ENCODE assay signal across 11 cellular contexts in genomic region chr13:95924389-95924994, GRCh38.
DNase-seq lines count a peak whose midpoint lies in the region; ATAC-seq, FAIRE-seq and TF ChIP-seq lines count a peak whose summit lies in the region.
"Had no signal": no experiment of that assay in that cellular context is flagged by ENCODE, and none has a peak within 500 bp of the region (broad histone marks: within the 10 kb centered on the region; RNA-seq: fewer than 3 reads in every experiment).

No MANE protein-coding gene starts in this region.

- TF ChIP-seq CTCF in A549 (IDR thresholded peaks at IDR 0.05) (no peak), HFFc6 (IDR thresholded peaks at IDR 0.05) (no peak), fibroblast of villous mesenchyme (IDR thresholded peaks at IDR 0.05; ENCODE audit: insufficient read depth, low read depth, low read length) (no peak), BE2C (IDR thresholded peaks at IDR 0.05; ENCODE audit: low read depth, low read length) (no peak)

- peak; percentile 8 to 61 for DNase-seq in A549 (ENCODE audit: low read depth in 1 of 2, low spot score in 1 of 2)
- peak; percentile 74 for DNase-seq in HFFc6
- DNase-seq in fibroblast of villous mesenchyme (ENCODE audit: low read depth): peak; percentile 85
- DNase-seq in frontal cortex (ENCODE audit: low spot score in 2 of 2): no peak
- DNase-seq in BE2C: no peak
- DNase-seq: CD4-positive, alpha-beta memory T cell; NCI-H1417 treated with DMSO at 0.1 percent for 48 hours had no signal

- FAIRE-seq in A549 (lab: Jason Lieb, UNC) (no peak), frontal cortex (lab: Jason Lieb, UNC) (no peak)

- TF ChIP-seq RAD21 in A549 (conservative IDR thresholded peaks at IDR 0.05 in 1 of 2, IDR thresholded peaks at IDR 0.05 in 1 of 2): no peak

- TF ChIP-seq POLR2A in A549 (IDR thresholded peaks at IDR 0.05; ENCODE audit: low read length): no peak

- peaks cover 23% of the 10 kb centered on the region for H3K36me3 Mint-ChIP-seq in HFFc6 (ENCODE audit: low read depth)
- H3K36me3 Mint-ChIP-seq: CD4-positive, alpha-beta memory T cell had no signal

- 41% methylated on average over 5 of the region's 5 CpGs for WGBS in A549 (ENCODE audit: missing lambda C conversion rate)

- H3K4me2 ChIP-seq in A549: peak overlapping the region; percentile 50

- H3K4me3 Mint-ChIP-seq in HFFc6: no peak overlapping the region
- H3K4me3 Mint-ChIP-seq: CD4-positive, alpha-beta memory T cell had no signal

- no peak for TF ChIP-seq EP300 in A549 (IDR thresholded peaks at IDR 0.05)

- H3K9me3 Mint-ChIP-seq in HFFc6: peaks cover 4% of the 10 kb centered on the region

- no peak overlapping the region for H3K27ac ChIP-seq in A549

- H3K9me3 ChIP-seq in A549 (no peaks in the 10 kb centered on the region), BE2C (peaks cover 2% of the 10 kb centered on the region; the same call in 1 of the 2 replicates)

- POLR2A ChIA-PET in A549 (lab: Yijun Ruan, JAX): no interaction called here

- peaks cover 38% of the 10 kb centered on the region for H3K4me1 Mint-ChIP-seq in HFFc6 (ENCODE audit: low read depth)
- H3K4me1 Mint-ChIP-seq: CD4-positive, alpha-beta memory T cell had no signal

- H3K4me3 ChIP-seq in A549: no peak overlapping the region
- no peak overlapping the region for H3K4me3 ChIP-seq in fibroblast of villous mesenchyme (ENCODE audit: low read depth, low read length)
- H3K4me3 ChIP-seq in BE2C (ENCODE audit: low read depth, low read length): no peak overlapping the region

- CTCF ChIA-PET in A549 (lab: Yijun Ruan, JAX): no interaction called here

- H3K27me3 ChIP-seq in BE2C: no peaks in the 10 kb centered on the region

- peaks cover 10% of the 10 kb centered on the region; the same call in 2 of the 3 replicates for H3K4me1 ChIP-seq in A549
- no peaks in the 10 kb centered on the region for H3K4me1 ChIP-seq in BE2C

- peak; percentile 77 to 89; a peak in 5 of 6 replicates for ATAC-seq in A549
- peak; percentile 91 for ATAC-seq in SK-N-SH treated with all-trans-retinoic acid at 6 μM for 48 hours
- no peak for ATAC-seq in GM21528 (IDR thresholded peaks at IDR 0.05; ENCODE audit: low FRiP score, unreplicated experiment)
- no peak for ATAC-seq in GM18498 (IDR thresholded peaks at IDR 0.05; ENCODE audit: unreplicated experiment)

- H3K36me3 ChIP-seq in BE2C: peaks cover under 1% of the 10 kb centered on the region; the same call in 1 of the 2 replicates

- H3K27ac Mint-ChIP-seq in HFFc6: peak overlapping the region; percentile 73
- H3K27ac Mint-ChIP-seq: activated T-helper 2 cell treated with anti-CD3 and anti-CD28 coated beads, Interferon-gamma antibody, Interleukin-2, Interleukin-4, amounts not matched to agents 10 μg/mL and 5 μg/mL and 100 μg/mL, durations not matched to agents 14 hours and 24 hours and 36 hours; CD4-positive, alpha-beta memory T cell had no signal

- no peaks in the 10 kb centered on the region for H3K27me3 Mint-ChIP-seq in HFFc6 (ENCODE audit: insufficient read depth)
- H3K27me3 Mint-ChIP-seq: CD4-positive, alpha-beta memory T cell had no signal

TF ChIP-seq in A549, 52 proteins besides CTCF, POLR2A, EP300 and RAD21:
- TF ChIP-seq FOXS1 (CRISPR knock-in tag; IDR thresholded peaks at IDR 0.05) (no peak), KDM5A (IDR thresholded peaks at IDR 0.05) (no peak), TFCP2L1 (CRISPR knock-in tag; IDR thresholded peaks at IDR 0.05) (no peak), FOSL2 (IDR thresholded peaks at IDR 0.05) (no peak), FOSL2 (CRISPR knock-in tag; IDR thresholded peaks at IDR 0.05) (peak; percentile 37; the same call in 1 of the 2 replicates)

TF ChIP-seq in SK-N-SH treated with all-trans-retinoic acid at 6 μM for 48 hours, 23 proteins besides CTCF, POLR2A, EP300 and RAD21:
- peak; percentile 40; the same call in 1 of the 2 replicates for TF ChIP-seq ISL1 (CRISPR knock-in tag; IDR thresholded peaks at IDR 0.05)
- no peak for TF ChIP-seq POU6F1 (CRISPR knock-in tag; IDR thresholded peaks at IDR 0.05; ENCODE audit: borderline replicate concordance, low read depth)

Comparison
In these comparisons a context has a peak if more than half of its experiments do, and no peak if none do; other contexts are left out.
1. ATAC-seq: peak in A549 (2 of 2) and SK-N-SH treated with all-trans-retinoic acid at 6 μM for 48 hours (single experiment); none in GM21528 (single experiment) and GM18498 (single experiment).
2. DNase-seq: peak in A549 (2 of 2), HFFc6 (single experiment) and fibroblast of villous mesenchyme (single experiment); none in frontal cortex (0 of 2) and BE2C (single experiment).